1 cellular context compared by ENCODE assay signal in the genomic region with DNA sequence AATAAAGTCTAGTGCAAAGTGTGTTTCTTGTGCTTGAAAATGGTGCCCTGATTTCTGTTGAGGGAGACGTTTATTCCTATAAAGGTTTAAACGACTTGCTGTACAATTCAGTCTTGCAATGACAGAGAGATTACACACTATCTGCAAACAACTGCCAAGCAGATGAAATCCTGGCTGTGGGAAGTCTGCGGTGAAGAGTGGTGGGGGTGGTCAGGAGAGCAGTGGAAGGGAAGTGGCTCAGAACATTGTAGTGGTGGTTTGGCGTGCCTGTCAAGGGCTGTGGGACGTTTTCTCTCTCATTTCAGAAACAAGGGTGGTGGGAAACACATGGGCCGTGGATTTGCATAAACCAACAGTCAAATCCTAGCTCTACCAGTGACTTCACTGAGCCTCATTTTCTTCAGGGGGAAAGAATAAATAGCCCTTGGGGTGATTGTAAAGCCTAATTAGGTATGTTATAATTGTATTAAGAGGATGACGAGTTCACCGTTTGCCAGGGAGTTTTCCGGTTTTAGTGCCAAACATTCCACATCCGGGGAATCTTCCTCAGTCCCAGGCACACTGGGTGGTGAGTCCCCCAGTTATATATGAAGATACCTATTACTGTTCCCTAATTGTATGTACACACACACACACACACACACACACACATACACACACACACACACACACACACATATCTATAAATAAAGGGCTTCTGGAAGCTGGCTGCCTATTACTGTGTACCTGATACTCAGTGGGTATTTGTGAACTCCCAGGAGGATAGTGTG.
A peak's percentile ranks its signal among the peaks of the same experiment; 100 is the strongest.
TF ChIP-seq lines count a peak whose summit lies in the region.

No MANE protein-coding gene starts in this region.

TF ChIP-seq in GM12878, 131 proteins besides CTCF, POLR2A, EP300 and RAD21 (continued from another document and continues in another):
- TF ChIP-seq, protein P1, sequence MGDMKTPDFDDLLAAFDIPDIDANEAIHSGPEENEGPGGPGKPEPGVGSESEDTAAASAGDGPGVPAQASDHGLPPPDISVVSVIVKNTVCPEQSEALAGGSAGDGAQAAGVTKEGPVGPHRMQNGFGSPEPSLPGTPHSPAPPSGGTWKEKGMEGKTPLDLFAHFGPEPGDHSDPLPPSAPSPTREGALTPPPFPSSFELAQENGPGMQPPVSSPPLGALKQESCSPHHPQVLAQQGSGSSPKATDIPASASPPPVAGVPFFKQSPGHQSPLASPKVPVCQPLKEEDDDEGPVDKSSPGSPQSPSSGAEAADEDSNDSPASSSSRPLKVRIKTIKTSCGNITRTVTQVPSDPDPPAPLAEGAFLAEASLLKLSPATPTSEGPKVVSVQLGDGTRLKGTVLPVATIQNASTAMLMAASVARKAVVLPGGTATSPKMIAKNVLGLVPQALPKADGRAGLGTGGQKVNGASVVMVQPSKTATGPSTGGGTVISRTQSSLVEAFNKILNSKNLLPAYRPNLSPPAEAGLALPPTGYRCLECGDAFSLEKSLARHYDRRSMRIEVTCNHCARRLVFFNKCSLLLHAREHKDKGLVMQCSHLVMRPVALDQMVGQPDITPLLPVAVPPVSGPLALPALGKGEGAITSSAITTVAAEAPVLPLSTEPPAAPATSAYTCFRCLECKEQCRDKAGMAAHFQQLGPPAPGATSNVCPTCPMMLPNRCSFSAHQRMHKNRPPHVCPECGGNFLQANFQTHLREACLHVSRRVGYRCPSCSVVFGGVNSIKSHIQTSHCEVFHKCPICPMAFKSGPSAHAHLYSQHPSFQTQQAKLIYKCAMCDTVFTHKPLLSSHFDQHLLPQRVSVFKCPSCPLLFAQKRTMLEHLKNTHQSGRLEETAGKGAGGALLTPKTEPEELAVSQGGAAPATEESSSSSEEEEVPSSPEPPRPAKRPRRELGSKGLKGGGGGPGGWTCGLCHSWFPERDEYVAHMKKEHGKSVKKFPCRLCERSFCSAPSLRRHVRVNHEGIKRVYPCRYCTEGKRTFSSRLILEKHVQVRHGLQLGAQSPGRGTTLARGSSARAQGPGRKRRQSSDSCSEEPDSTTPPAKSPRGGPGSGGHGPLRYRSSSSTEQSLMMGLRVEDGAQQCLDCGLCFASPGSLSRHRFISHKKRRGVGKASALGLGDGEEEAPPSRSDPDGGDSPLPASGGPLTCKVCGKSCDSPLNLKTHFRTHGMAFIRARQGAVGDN (IDR thresholded peaks at IDR 0.05): peak; percentile 79; the same call in 1 of the 2 replicates
- TF ChIP-seq JUNB (IDR thresholded peaks at IDR 0.05) (peak; percentile 57; the same call in 1 of the 2 replicates), HDGF (IDR thresholded peaks at IDR 0.05) (peak; percentile 54; the same call in 1 of the 2 replicates), FOXK2 (IDR thresholded peaks at IDR 0.05) (no peak; the same call in 1 of the 2 replicates), JUND (IDR thresholded peaks at IDR 0.05; ENCODE audit: low read depth, low read length) (peak; percentile 73; the same call in 1 of the 2 replicates), PML (IDR thresholded peaks at IDR 0.05; ENCODE audit: low read length) (peak; percentile 85; the same call in 1 of the 2 replicates), DPF2 (IDR thresholded peaks at IDR 0.05) (peak; percentile 84), SUPT20H (IDR thresholded peaks at IDR 0.05; ENCODE audit: borderline replicate concordance, control insufficient read depth, low read depth, low read length) (no peak), BMI1 (IDR thresholded peaks at IDR 0.05; ENCODE audit: borderline replicate concordance) (peak; percentile 47; the same call in 1 of the 2 replicates), CHD1 (IDR thresholded peaks at IDR 0.05; ENCODE audit: low read depth, low read length) (no peak; the same call in 1 of the 2 replicates), PAX5 (IDR thresholded peaks at IDR 0.05; ENCODE audit: borderline replicate concordance, low read depth, low read length) (peak; percentile 92), HDAC2 (IDR thresholded peaks at IDR 0.05) (no peak), SP1 (IDR thresholded peaks at IDR 0.05; ENCODE audit: low read depth, low read length) (peak; percentile 74), YBX1 (IDR thresholded peaks at IDR 0.05) (no peak), TCF12 (IDR thresholded peaks at IDR 0.05; ENCODE audit: low read depth, low read length) (peak; percentile 96), SPI1 (IDR thresholded peaks at IDR 0.05; ENCODE audit: borderline replicate concordance, insufficient read depth, low read depth, low read length) (peak; percentile 92), SREBF2 (IDR thresholded peaks at IDR 0.05; ENCODE audit: low read length) (no peak), HDAC6 (IDR thresholded peaks at IDR 0.05; ENCODE audit: unreplicated experiment) (no peak), KLF5 (IDR thresholded peaks at IDR 0.05; ENCODE audit: partially characterized antibody) (peak; percentile 60), TAF1 (IDR thresholded peaks at IDR 0.05; ENCODE audit: borderline replicate concordance, low read depth, low read length) (peak; percentile 53; the same call in 1 of the 2 replicates), ZNF24 (IDR thresholded peaks at IDR 0.05) (no peak), RB1 (IDR thresholded peaks at IDR 0.05; ENCODE audit: borderline replicate concordance) (no peak), IKZF1 (conservative IDR thresholded peaks at IDR 0.05) (peak; percentile 95), CHD4 (IDR thresholded peaks at IDR 0.05) (no peak), KAT2A (conservative IDR thresholded peaks at IDR 0.05; ENCODE audit: control insufficient read depth, low read depth, low read length) (no peak), RUNX3 (IDR thresholded peaks at IDR 0.05; ENCODE audit: low read length) (peak; percentile 99), RFX5 (IDR thresholded peaks at IDR 0.05; ENCODE audit: low read depth, low read length) (no peak)
- TF ChIP-seq, protein P2, sequence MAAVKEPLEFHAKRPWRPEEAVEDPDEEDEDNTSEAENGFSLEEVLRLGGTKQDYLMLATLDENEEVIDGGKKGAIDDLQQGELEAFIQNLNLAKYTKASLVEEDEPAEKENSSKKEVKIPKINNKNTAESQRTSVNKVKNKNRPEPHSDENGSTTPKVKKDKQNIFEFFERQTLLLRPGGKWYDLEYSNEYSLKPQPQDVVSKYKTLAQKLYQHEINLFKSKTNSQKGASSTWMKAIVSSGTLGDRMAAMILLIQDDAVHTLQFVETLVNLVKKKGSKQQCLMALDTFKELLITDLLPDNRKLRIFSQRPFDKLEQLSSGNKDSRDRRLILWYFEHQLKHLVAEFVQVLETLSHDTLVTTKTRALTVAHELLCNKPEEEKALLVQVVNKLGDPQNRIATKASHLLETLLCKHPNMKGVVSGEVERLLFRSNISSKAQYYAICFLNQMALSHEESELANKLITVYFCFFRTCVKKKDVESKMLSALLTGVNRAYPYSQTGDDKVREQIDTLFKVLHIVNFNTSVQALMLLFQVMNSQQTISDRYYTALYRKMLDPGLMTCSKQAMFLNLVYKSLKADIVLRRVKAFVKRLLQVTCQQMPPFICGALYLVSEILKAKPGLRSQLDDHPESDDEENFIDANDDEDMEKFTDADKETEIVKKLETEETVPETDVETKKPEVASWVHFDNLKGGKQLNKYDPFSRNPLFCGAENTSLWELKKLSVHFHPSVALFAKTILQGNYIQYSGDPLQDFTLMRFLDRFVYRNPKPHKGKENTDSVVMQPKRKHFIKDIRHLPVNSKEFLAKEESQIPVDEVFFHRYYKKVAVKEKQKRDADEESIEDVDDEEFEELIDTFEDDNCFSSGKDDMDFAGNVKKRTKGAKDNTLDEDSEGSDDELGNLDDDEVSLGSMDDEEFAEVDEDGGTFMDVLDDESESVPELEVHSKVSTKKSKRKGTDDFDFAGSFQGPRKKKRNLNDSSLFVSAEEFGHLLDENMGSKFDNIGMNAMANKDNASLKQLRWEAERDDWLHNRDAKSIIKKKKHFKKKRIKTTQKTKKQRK (IDR thresholded peaks at IDR 0.05; ENCODE audit: low read depth, low read length): no peak
- TF ChIP-seq, protein P3, sequence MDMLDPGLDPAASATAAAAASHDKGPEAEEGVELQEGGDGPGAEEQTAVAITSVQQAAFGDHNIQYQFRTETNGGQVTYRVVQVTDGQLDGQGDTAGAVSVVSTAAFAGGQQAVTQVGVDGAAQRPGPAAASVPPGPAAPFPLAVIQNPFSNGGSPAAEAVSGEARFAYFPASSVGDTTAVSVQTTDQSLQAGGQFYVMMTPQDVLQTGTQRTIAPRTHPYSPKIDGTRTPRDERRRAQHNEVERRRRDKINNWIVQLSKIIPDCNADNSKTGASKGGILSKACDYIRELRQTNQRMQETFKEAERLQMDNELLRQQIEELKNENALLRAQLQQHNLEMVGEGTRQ (IDR thresholded peaks at IDR 0.05; ENCODE audit: borderline replicate concordance, low read depth, low read length): no peak; the same call in 1 of the 2 replicates
- TF ChIP-seq, protein P4, sequence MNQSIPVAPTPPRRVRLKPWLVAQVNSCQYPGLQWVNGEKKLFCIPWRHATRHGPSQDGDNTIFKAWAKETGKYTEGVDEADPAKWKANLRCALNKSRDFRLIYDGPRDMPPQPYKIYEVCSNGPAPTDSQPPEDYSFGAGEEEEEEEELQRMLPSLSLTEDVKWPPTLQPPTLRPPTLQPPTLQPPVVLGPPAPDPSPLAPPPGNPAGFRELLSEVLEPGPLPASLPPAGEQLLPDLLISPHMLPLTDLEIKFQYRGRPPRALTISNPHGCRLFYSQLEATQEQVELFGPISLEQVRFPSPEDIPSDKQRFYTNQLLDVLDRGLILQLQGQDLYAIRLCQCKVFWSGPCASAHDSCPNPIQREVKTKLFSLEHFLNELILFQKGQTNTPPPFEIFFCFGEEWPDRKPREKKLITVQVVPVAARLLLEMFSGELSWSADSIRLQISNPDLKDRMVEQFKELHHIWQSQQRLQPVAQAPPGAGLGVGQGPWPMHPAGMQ (IDR thresholded peaks at IDR 0.05; ENCODE audit: borderline replicate concordance): no peak; the same call in 1 of the 2 replicates
- TF ChIP-seq, protein P5, sequence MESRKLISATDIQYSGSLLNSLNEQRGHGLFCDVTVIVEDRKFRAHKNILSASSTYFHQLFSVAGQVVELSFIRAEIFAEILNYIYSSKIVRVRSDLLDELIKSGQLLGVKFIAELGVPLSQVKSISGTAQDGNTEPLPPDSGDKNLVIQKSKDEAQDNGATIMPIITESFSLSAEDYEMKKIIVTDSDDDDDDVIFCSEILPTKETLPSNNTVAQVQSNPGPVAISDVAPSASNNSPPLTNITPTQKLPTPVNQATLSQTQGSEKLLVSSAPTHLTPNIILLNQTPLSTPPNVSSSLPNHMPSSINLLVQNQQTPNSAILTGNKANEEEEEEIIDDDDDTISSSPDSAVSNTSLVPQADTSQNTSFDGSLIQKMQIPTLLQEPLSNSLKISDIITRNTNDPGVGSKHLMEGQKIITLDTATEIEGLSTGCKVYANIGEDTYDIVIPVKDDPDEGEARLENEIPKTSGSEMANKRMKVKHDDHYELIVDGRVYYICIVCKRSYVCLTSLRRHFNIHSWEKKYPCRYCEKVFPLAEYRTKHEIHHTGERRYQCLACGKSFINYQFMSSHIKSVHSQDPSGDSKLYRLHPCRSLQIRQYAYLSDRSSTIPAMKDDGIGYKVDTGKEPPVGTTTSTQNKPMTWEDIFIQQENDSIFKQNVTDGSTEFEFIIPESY (IDR thresholded peaks at IDR 0.05): no peak
- TF ChIP-seq, protein P6, sequence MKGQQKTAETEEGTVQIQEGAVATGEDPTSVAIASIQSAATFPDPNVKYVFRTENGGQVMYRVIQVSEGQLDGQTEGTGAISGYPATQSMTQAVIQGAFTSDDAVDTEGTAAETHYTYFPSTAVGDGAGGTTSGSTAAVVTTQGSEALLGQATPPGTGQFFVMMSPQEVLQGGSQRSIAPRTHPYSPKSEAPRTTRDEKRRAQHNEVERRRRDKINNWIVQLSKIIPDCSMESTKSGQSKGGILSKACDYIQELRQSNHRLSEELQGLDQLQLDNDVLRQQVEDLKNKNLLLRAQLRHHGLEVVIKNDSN (IDR thresholded peaks at IDR 0.05; ENCODE audit: borderline replicate concordance, extremely low read length, insufficient read depth, low read depth, low read length): no peak
- TF ChIP-seq, protein P7, sequence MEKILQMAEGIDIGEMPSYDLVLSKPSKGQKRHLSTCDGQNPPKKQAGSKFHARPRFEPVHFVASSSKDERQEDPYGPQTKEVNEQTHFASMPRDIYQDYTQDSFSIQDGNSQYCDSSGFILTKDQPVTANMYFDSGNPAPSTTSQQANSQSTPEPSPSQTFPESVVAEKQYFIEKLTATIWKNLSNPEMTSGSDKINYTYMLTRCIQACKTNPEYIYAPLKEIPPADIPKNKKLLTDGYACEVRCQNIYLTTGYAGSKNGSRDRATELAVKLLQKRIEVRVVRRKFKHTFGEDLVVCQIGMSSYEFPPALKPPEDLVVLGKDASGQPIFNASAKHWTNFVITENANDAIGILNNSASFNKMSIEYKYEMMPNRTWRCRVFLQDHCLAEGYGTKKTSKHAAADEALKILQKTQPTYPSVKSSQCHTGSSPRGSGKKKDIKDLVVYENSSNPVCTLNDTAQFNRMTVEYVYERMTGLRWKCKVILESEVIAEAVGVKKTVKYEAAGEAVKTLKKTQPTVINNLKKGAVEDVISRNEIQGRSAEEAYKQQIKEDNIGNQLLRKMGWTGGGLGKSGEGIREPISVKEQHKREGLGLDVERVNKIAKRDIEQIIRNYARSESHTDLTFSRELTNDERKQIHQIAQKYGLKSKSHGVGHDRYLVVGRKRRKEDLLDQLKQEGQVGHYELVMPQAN (conservative IDR thresholded peaks at IDR 0.05): peak; percentile 42; the same call in 1 of the 2 replicates
- TF ChIP-seq, protein P8, sequence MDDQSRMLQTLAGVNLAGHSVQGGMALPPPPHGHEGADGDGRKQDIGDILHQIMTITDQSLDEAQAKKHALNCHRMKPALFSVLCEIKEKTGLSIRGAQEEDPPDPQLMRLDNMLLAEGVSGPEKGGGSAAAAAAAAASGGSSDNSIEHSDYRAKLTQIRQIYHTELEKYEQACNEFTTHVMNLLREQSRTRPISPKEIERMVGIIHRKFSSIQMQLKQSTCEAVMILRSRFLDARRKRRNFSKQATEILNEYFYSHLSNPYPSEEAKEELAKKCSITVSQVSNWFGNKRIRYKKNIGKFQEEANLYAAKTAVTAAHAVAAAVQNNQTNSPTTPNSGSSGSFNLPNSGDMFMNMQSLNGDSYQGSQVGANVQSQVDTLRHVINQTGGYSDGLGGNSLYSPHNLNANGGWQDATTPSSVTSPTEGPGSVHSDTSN (IDR thresholded peaks at IDR 0.05; ENCODE audit: insufficient replicate concordance, low read depth, low read length): peak; percentile 91
- TF ChIP-seq, protein P9, sequence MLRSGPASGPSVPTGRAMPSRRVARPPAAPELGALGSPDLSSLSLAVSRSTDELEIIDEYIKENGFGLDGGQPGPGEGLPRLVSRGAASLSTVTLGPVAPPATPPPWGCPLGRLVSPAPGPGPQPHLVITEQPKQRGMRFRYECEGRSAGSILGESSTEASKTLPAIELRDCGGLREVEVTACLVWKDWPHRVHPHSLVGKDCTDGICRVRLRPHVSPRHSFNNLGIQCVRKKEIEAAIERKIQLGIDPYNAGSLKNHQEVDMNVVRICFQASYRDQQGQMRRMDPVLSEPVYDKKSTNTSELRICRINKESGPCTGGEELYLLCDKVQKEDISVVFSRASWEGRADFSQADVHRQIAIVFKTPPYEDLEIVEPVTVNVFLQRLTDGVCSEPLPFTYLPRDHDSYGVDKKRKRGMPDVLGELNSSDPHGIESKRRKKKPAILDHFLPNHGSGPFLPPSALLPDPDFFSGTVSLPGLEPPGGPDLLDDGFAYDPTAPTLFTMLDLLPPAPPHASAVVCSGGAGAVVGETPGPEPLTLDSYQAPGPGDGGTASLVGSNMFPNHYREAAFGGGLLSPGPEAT (IDR thresholded peaks at IDR 0.05; ENCODE audit: low read depth): peak; percentile 96
- TF ChIP-seq, protein P10, sequence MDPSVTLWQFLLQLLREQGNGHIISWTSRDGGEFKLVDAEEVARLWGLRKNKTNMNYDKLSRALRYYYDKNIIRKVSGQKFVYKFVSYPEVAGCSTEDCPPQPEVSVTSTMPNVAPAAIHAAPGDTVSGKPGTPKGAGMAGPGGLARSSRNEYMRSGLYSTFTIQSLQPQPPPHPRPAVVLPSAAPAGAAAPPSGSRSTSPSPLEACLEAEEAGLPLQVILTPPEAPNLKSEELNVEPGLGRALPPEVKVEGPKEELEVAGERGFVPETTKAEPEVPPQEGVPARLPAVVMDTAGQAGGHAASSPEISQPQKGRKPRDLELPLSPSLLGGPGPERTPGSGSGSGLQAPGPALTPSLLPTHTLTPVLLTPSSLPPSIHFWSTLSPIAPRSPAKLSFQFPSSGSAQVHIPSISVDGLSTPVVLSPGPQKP (IDR thresholded peaks at IDR 0.05; ENCODE audit: low read depth, low read length): no peak
